19 cellular contexts compared by ENCODE assay signal in genomic region chr16:56708821-56709685, GRCh38. TPM values are rescaled to one million over a fixed set of nuclear protein-coding genes. Genes with fewer than 3 reads are reported as not detected.
A peak's percentile ranks its signal among the peaks of the same experiment; 100 is the strongest.
DNase-seq lines count a peak whose midpoint lies in the region; ATAC-seq, FAIRE-seq and TF ChIP-seq lines count a peak whose summit lies in the region.
"Had no signal": no experiment of that assay in that cellular context is flagged by ENCODE, and none has a peak within 500 bp of the region (broad histone marks: within the 10 kb centered on the region; RNA-seq: fewer than 3 reads in every experiment).

No MANE protein-coding gene starts in this region.

- H3K27ac ChIP-seq in BLaER1, result no peak overlapping the region
- H3K27ac ChIP-seq in CD8-positive, alpha-beta T cell (ENCODE audit: low read depth, low read length), result peak overlapping the region; percentile 76
- H3K27ac ChIP-seq in H1 (ENCODE audit: low read depth, low read length), result no peak overlapping the region
- peak overlapping the region in 1 of 12 donors; percentile 10 for H3K27ac ChIP-seq in heart left ventricle
- H3K27ac ChIP-seq: SJSA1 had no signal

- no peaks in the 10 kb centered on the region for H3K79me2 ChIP-seq in H1 (ENCODE audit: control insufficient read depth in 1 of 2, insufficient read depth in 2 of 2, low read length in 2 of 2)

- no peak overlapping the region for H2BK120ac ChIP-seq in H1 (replicated peaks; ENCODE audit: low read depth, low read length)

- no peak overlapping the region for H2BK20ac ChIP-seq in H1 (ENCODE audit: low read length)

- H2AK5ac ChIP-seq in H1 (ENCODE audit: low read depth, low read length), result no peak overlapping the region

- H3K4me3 ChIP-seq in BLaER1, result no peak overlapping the region
- peak overlapping the region; percentile 65 for H3K4me3 ChIP-seq in CD8-positive, alpha-beta T cell (ENCODE audit: low read depth, low read length)
- H3K4me3 ChIP-seq in H1 (ENCODE audit: extremely low read depth in 1 of 4, insufficient read depth in 2 of 4, low read depth in 3 of 4, low read length in 4 of 4), result no peak overlapping the region
- peak overlapping the region in 1 of 12 donors; percentile 23 for H3K4me3 ChIP-seq in heart left ventricle
- H3K4me3 ChIP-seq: GM12878, SJSA1, transverse colon had no signal

- H3K27me3 Mint-ChIP-seq in CD8-positive, alpha-beta T cell (ENCODE audit: low read depth), result no peaks in the 10 kb centered on the region
- no peaks in the 10 kb centered on the region for H3K27me3 Mint-ChIP-seq in T-helper 2 cell treated with Interferon-gamma antibody and Interleukin-4, amounts not matched to agents 5 μg/mL and 100 μg/mL, for 36 hours (ENCODE audit: low read depth)
- H3K27me3 Mint-ChIP-seq: natural killer cell treated with Interleukin-12 subunit alpha and Interleukin-12 subunit beta and Interleukin-15 and Interleukin-18, amount 100 ng/mL, for 72 hours had no signal

- peaks cover 62% of the 10 kb centered on the region for H3K4me1 Mint-ChIP-seq in CD8-positive, alpha-beta T cell (ENCODE audit: low read depth)
- H3K4me1 Mint-ChIP-seq in T-helper 2 cell treated with Interferon-gamma antibody and Interleukin-4, amounts not matched to agents 5 μg/mL and 100 μg/mL, for 36 hours (ENCODE audit: low read depth), result peaks cover 16% of the 10 kb centered on the region

- H2AFZ ChIP-seq in H1 (ENCODE audit: low read length), result no peak overlapping the region

- FAIRE-seq in H1 (lab: Jason Lieb, UNC), result no peak
- FAIRE-seq: GM12878 had no signal

- H3K79me1 ChIP-seq in H1 (ENCODE audit: low read depth, low read length), result no peaks in the 10 kb centered on the region

- no peak overlapping the region for H2BK5ac ChIP-seq in H1 (ENCODE audit: low read depth, low read length)

- no peak overlapping the region for H4K5ac ChIP-seq in H1 (ENCODE audit: insufficient read length, low read depth, low read length)

- H3K56ac ChIP-seq in H1 (replicated peaks; ENCODE audit: insufficient read length, low read depth, low read length), result no peak overlapping the region

- 85% methylated on average over 11 of the region's 11 CpGs; no CpG with 5 or more reads in 1 of the 2 experiments for WGBS in H1 (ENCODE audit: extremely low coverage in 1 of 2, insufficient coverage in 1 of 2, insufficient read length in 1 of 2, insufficient replicate concordance in 2 of 2, low coverage in 1 of 2, low lambda C conversion rate in 2 of 2, missing lambda C conversion rate in 1 of 2), 2 experiments
- 57 to 70% (median 61%) methylated on average over 10 to 11 of the region's 11 CpGs for WGBS in heart left ventricle, 4 donors

- no peak overlapping the region for H3K14ac ChIP-seq in H1 (ENCODE audit: insufficient read length)

- TF ChIP-seq CTCF in CD8-positive, alpha-beta T cell (IDR thresholded peaks at IDR 0.05), result no peak
- TF ChIP-seq CTCF in H1 (IDR thresholded peaks at IDR 0.05; ENCODE audit: control extremely low read depth in 1 of 3, insufficient read depth in 1 of 3, low read depth in 1 of 3, low read length in 3 of 3) (no peak), GM10248 (IDR thresholded peaks at IDR 0.05; ENCODE audit: control extremely low read depth, extremely low read depth, low read depth, missing control alignments) (no peak), heart left ventricle (IDR thresholded peaks at IDR 0.05) (no peak)

- H3K9me3 ChIP-seq in BLaER1 (no peaks in the 10 kb centered on the region), H1 (ENCODE audit: insufficient read depth in 2 of 2, low read depth in 1 of 2, low read length in 1 of 2) (no peaks in the 10 kb centered on the region), heart left ventricle (no peaks in the 10 kb centered on the region)
- no peaks in the 10 kb centered on the region for H3K9me3 ChIP-seq in CD8-positive, alpha-beta T cell (ENCODE audit: low read length)
- H3K9me3 ChIP-seq: SJSA1, transverse colon had no signal

- CTCF ChIA-PET in CD8-positive, alpha-beta T cell (lab: Charles Lee), result interaction anchor here (1.2 to 6.5 kb wide), 11 partner anchors 8 to 242 kb away, joined by 3 to 52 read pairs (median 3); partner anchors contain the start of gene MT1H
- CTCF ChIA-PET in H1 (lab: Charles Lee; ENCODE audit: partially characterized antibody), result interaction anchor here (0.8 to 1.1 kb wide), 2 partner anchors 10 to 80 kb away, joined by 3 read pairs; no protein-coding TSS in a partner anchor
- CTCF ChIA-PET in GM10248 (lab: Yijun Ruan, JAX), result interaction anchor here (0.9 to 1.3 kb wide), 4 partner anchors 13 to 194 kb away, joined by 3 to 5 read pairs (median 3); no protein-coding TSS in a partner anchor

- ATAC-seq in CD8-positive, alpha-beta T cell, result peak; percentile 64
- ATAC-seq in heart left ventricle, result no peak
- ATAC-seq: left ventricle myocardium superior had no signal

- H3K18ac ChIP-seq in H1 (ENCODE audit: extremely low read depth, low read length), result no peak overlapping the region

- H3K27me3 ChIP-seq in BLaER1 (no peaks in the 10 kb centered on the region), H1 (replicated peaks in 1 of 4; ENCODE audit: control insufficient read depth in 3 of 4, extremely low read depth in 1 of 4, insufficient read depth in 3 of 4, low read length in 3 of 4) (no peaks in the 10 kb centered on the region), heart left ventricle (no peaks in the 10 kb centered on the region)
- H3K27me3 ChIP-seq in CD8-positive, alpha-beta T cell (ENCODE audit: insufficient read depth, low read length), result no peaks in the 10 kb centered on the region
- H3K27me3 ChIP-seq: transverse colon had no signal

- POLR2A ChIA-PET in CD8-positive, alpha-beta T cell (lab: Charles Lee), result interaction anchor here (0.9 to 2.3 kb wide), 18 partner anchors 11 to 258 kb away, joined by 3 to 20 read pairs (median 4); partner anchors contain the start of genes MT1X, MT2A, NUDT21 and NUP93
- POLR2A ChIA-PET in H1 (lab: Charles Lee; ENCODE audit: partially characterized antibody) (interaction anchor here (1.2 kb wide), 1 partner anchor 33 kb away, joined by 3 read pairs; no protein-coding TSS in a partner anchor), GM10248 (lab: Yijun Ruan, JAX) (no interaction called here)

- TF ChIP-seq RAD21 in H1 (IDR thresholded peaks at IDR 0.05 in 1 of 2, conservative IDR thresholded peaks at IDR 0.05 in 1 of 2; ENCODE audit: low read depth in 2 of 2, low read length in 2 of 2), result no peak

- peak in 5 of 7 experiments; percentile 18 to 76 (median 33) for DNase-seq in CD8-positive, alpha-beta T cell
- no peak for DNase-seq in T-helper 2 cell treated with Interferon-gamma antibody and Interleukin-4, amounts not matched to agents 5 μg/mL and 100 μg/mL, for 36 hours (ENCODE audit: low spot score)
- DNase-seq in H1 (ENCODE audit: low read depth in 1 of 2, low spot score in 2 of 2) (no peak), GM10248 (ENCODE audit: extremely low spot score) (no peak), DMS53 (lab: John Stamatoyannopoulos, UW) (no peak), heart left ventricle (no peak), A172 (ENCODE audit: low spot score) (no peak)
- DNase-seq: left ventricle myocardium superior; NCI-H2029; NCI-H82; retina; stimulated activated CD4-positive, alpha-beta T cell treated with anti-CD3 and anti-CD28 coated beads, Interleukin-1b, Interleukin-23, amount 100 ng/mL, for 48 hours; transverse colon had no signal

- H3K4me1 ChIP-seq in BLaER1 (peaks cover 13% of the 10 kb centered on the region), H1 (replicated peaks in 1 of 4; ENCODE audit: control insufficient read depth in 3 of 4, insufficient read depth in 4 of 4, low read length in 3 of 4) (no peaks in the 10 kb centered on the region), heart left ventricle (no peaks in the 10 kb centered on the region)
- peaks cover 28% of the 10 kb centered on the region for H3K4me1 ChIP-seq in CD8-positive, alpha-beta T cell (ENCODE audit: insufficient read depth, low read length)
- H3K4me1 ChIP-seq: transverse colon had no signal

- H3K36me3 Mint-ChIP-seq in CD8-positive, alpha-beta T cell, result peaks cover 13% of the 10 kb centered on the region
- no peaks in the 10 kb centered on the region for H3K36me3 Mint-ChIP-seq in T-helper 2 cell treated with Interferon-gamma antibody and Interleukin-4, amounts not matched to agents 5 μg/mL and 100 μg/mL, for 36 hours (ENCODE audit: low read depth)
- H3K36me3 Mint-ChIP-seq: natural killer cell treated with Interleukin-12 subunit alpha and Interleukin-12 subunit beta and Interleukin-15 and Interleukin-18, amount 100 ng/mL, for 72 hours had no signal

- no peak overlapping the region for H2BK12ac ChIP-seq in H1 (ENCODE audit: low read depth, low read length)

- H3K9ac ChIP-seq in BLaER1, result no peak overlapping the region
- no peak overlapping the region for H3K9ac ChIP-seq in H1 (replicated peaks in 1 of 4; ENCODE audit: extremely low read depth in 1 of 4, low read depth in 3 of 4, low read length in 3 of 4)

- intact Hi-C loops in CD8-positive, alpha-beta T cell (cut with DNase I, micrococcal nuclease), result loop anchor here in 1 of 2 experiments (1.0 kb wide), 1 partner anchor 21 kb away; the partner anchor contains the start of gene NUP93
- intact Hi-C loops in heart left ventricle (cut with DNase I), result no loop called here

- no peak overlapping the region for H3K4ac ChIP-seq in H1 (replicated peaks; ENCODE audit: insufficient read length, low read depth, low read length)

- 0 out of 2 replicates have a peak overlapping the region, but pooled peaks have one; percentile 65 for H2BK15ac ChIP-seq in H1 (ENCODE audit: low read length)

- TF ChIP-seq EP300 in H1 (IDR thresholded peaks at IDR 0.05; ENCODE audit: borderline replicate concordance in 1 of 2, low read depth in 2 of 2, low read length in 2 of 2), result no peak

- H4K91ac ChIP-seq in H1 (replicated peaks; ENCODE audit: insufficient read length, low read length), result no peak overlapping the region

- peak overlapping the region; percentile 31; the same call in 1 of the 2 replicates for H3K4me2 ChIP-seq in BLaER1
- H3K4me2 ChIP-seq in H1 (ENCODE audit: insufficient read depth in 1 of 2, low read depth in 2 of 2, low read length in 2 of 2), result no peak overlapping the region

- no peaks in the 10 kb centered on the region for H3K23me2 ChIP-seq in H1 (ENCODE audit: low read depth, low read length)

- peak overlapping the region; percentile 97 for H3K27ac Mint-ChIP-seq in CD8-positive, alpha-beta T cell
- H3K27ac Mint-ChIP-seq in T-helper 2 cell treated with Interferon-gamma antibody and Interleukin-4, amounts not matched to agents 5 μg/mL and 100 μg/mL, for 36 hours, result peak overlapping the region; percentile 39

- H3K36me3 ChIP-seq in BLaER1 (no peaks in the 10 kb centered on the region), H1 (ENCODE audit: control insufficient read depth in 2 of 4, insufficient read depth in 4 of 4, low read length in 3 of 4) (no peaks in the 10 kb centered on the region), heart left ventricle (no peaks in the 10 kb centered on the region)
- H3K36me3 ChIP-seq in CD8-positive, alpha-beta T cell (ENCODE audit: insufficient read depth, low read length), result no peaks in the 10 kb centered on the region
- H3K36me3 ChIP-seq: SJSA1, transverse colon had no signal

- peak overlapping the region; percentile 88 for H3K4me3 Mint-ChIP-seq in CD8-positive, alpha-beta T cell
- H3K4me3 Mint-ChIP-seq in T-helper 2 cell treated with Interferon-gamma antibody and Interleukin-4, amounts not matched to agents 5 μg/mL and 100 μg/mL, for 36 hours, result peak overlapping the region; percentile 53
- H3K4me3 Mint-ChIP-seq: natural killer cell treated with Interleukin-12 subunit alpha and Interleukin-12 subunit beta and Interleukin-15 and Interleukin-18, amount 100 ng/mL, for 72 hours had no signal

- H4K8ac ChIP-seq in H1 (ENCODE audit: extremely low read depth, insufficient read depth, low read length), result no peak overlapping the region

- no peak for TF ChIP-seq POLR2A in H1 (IDR thresholded peaks at IDR 0.05; ENCODE audit: control extremely low read depth in 1 of 2, low read depth in 2 of 2, low read length in 2 of 2)
- no peak for TF ChIP-seq POLR2A in heart left ventricle (IDR thresholded peaks at IDR 0.05)

- H3K9me3 Mint-ChIP-seq in CD8-positive, alpha-beta T cell, result no peaks in the 10 kb centered on the region
- no peaks in the 10 kb centered on the region for H3K9me3 Mint-ChIP-seq in T-helper 2 cell treated with Interferon-gamma antibody and Interleukin-4, amounts not matched to agents 5 μg/mL and 100 μg/mL, for 36 hours
- H3K9me3 Mint-ChIP-seq: natural killer cell treated with Interleukin-12 subunit alpha and Interleukin-12 subunit beta and Interleukin-15 and Interleukin-18, amount 100 ng/mL, for 72 hours had no signal

- H3K23ac ChIP-seq in H1 (ENCODE audit: insufficient read length), result no peak overlapping the region

- H4K20me1 ChIP-seq in BLaER1 (no peaks in the 10 kb centered on the region), H1 (replicated peaks in 1 of 2; ENCODE audit: control insufficient read depth in 1 of 2, insufficient read depth in 2 of 2, low read length in 2 of 2) (no peaks in the 10 kb centered on the region)

RNA-seq across cellular contexts. Expression of gene NUP93, which starts 20.9 kb away (rescaled TPM):
- 10 to 100 TPM; 68.2 to 68.5 TPM for total RNA-seq in CD8-positive, alpha-beta T cell
- total RNA-seq in H1 (2021; fragmentation: NEBNext Ultra II Directional; extraction: Animal tissue kit (Norgen Biotek cat#: 25700)), result 180 and 201 TPM in 2 replicates
- 147 and 162 TPM in 2 replicates for polyA plus RNA-seq in H1 (2011; rRNA removed)
- polyA plus RNA-seq in H1 (2011; cell fraction: cytosol; rRNA removed), result 146 TPM
- 188 TPM for polyA plus RNA-seq in H1 (2011; cell fraction: nucleus; rRNA removed)
- polyA plus RNA-seq in H1 (2012, experiment 1 of 2), result 183 to 206 TPM (median 196 TPM) in 4 replicates
- 102 TPM for polyA plus RNA-seq in H1 (2012, experiment 2 of 2)
- polyA plus RNA-seq in H1 (2013, experiment 1 of 2), result 126 TPM
- polyA plus RNA-seq in H1 (2013, experiment 2 of 2), result 119 TPM
- polyA minus RNA-seq in H1 (2011; rRNA and poly(A)+ RNA removed), result 215 and 217 TPM in 2 replicates
- 119 TPM for polyA minus RNA-seq in H1 (2011; cell fraction: cytosol; rRNA and poly(A)+ RNA removed)
- 75.4 TPM for polyA minus RNA-seq in H1 (2011; cell fraction: nucleus; rRNA and poly(A)+ RNA removed)
- total RNA-seq in heart left ventricle, result 10 to 100 TPM; 21.8 to 49.0 (median 27.8) TPM
- 10 to 100 TPM; 23.7 to 28.5 TPM for polyA plus RNA-seq in heart left ventricle
- 134 and 139 TPM in 2 replicates for total RNA-seq in A172 (2014; rRNA removed; shearing (Covaris generic))

RNA-seq across cellular contexts. Expression of gene MT1X, which starts 26.8 kb away (rescaled TPM):
- 10 to 100 TPM; 18.6 to 26.2 TPM for total RNA-seq in CD8-positive, alpha-beta T cell
- total RNA-seq in H1 (2021; fragmentation: NEBNext Ultra II Directional; extraction: Animal tissue kit (Norgen Biotek cat#: 25700)), result 52.4 and 64.5 TPM in 2 replicates
- polyA plus RNA-seq in H1 (2011; rRNA removed), result 1,060 and 1,247 TPM in 2 replicates
- polyA plus RNA-seq in H1 (2011; cell fraction: cytosol; rRNA removed), result 367 TPM
- 218 TPM for polyA plus RNA-seq in H1 (2011; cell fraction: nucleus; rRNA removed)
- polyA plus RNA-seq in H1 (2012, experiment 1 of 2), result 186 to 295 TPM (median 252 TPM) in 4 replicates
- polyA plus RNA-seq in H1 (2012, experiment 2 of 2), result 207 TPM
- polyA plus RNA-seq in H1 (2013, experiment 1 of 2), result 723 TPM
- polyA plus RNA-seq in H1 (2013, experiment 2 of 2), result 732 TPM
- 129 and 205 TPM in 2 replicates for polyA minus RNA-seq in H1 (2011; rRNA and poly(A)+ RNA removed)
- polyA minus RNA-seq in H1 (2011; cell fraction: cytosol; rRNA and poly(A)+ RNA removed), result 135 TPM
- polyA minus RNA-seq in H1 (2011; cell fraction: nucleus; rRNA and poly(A)+ RNA removed), result 83.1 TPM
- 100 to 1,000 TPM in 4 of 9 donors, 10 to 100 TPM in 5; 20.6 to 918 (median 77.7) TPM for total RNA-seq in heart left ventricle
- polyA plus RNA-seq in heart left ventricle, result 100 to 1,000 TPM; 144 to 145 TPM
- total RNA-seq in A172 (2014; rRNA removed; shearing (Covaris generic)), result 24.9 and 97.3 TPM in 2 replicates

RNA-seq across cellular contexts. Expression of gene MT1H, which starts 39.4 kb away (rescaled TPM):
- not detected for total RNA-seq in CD8-positive, alpha-beta T cell
- total RNA-seq in H1 (2021; fragmentation: NEBNext Ultra II Directional; extraction: Animal tissue kit (Norgen Biotek cat#: 25700)), result 11.9 and 12.6 TPM in 2 replicates
- polyA plus RNA-seq in H1 (2011; rRNA removed) (95.7 and 127 TPM in 2 replicates), heart left ventricle (not detected)
- polyA plus RNA-seq in H1 (2011; cell fraction: cytosol; rRNA removed), result 85.8 TPM
- 84.0 TPM for polyA plus RNA-seq in H1 (2011; cell fraction: nucleus; rRNA removed)
- polyA plus RNA-seq in H1 (2012, experiment 1 of 2), result 129 to 304 TPM (median 167 TPM) in 4 replicates
- polyA plus RNA-seq in H1 (2012, experiment 2 of 2), result 537 TPM
- polyA plus RNA-seq in H1 (2013, experiment 1 of 2), result 220 TPM
- polyA plus RNA-seq in H1 (2013, experiment 2 of 2), result 240 TPM
- 18.8 and 19.5 TPM in 2 replicates for polyA minus RNA-seq in H1 (2011; rRNA and poly(A)+ RNA removed)
- polyA minus RNA-seq in H1 (2011; cell fraction: cytosol; rRNA and poly(A)+ RNA removed), result 57.0 TPM
- polyA minus RNA-seq in H1 (2011; cell fraction: nucleus; rRNA and poly(A)+ RNA removed), result 22.4 TPM
- 1 to 10 TPM in 2 of 9 donors, not detected in 7; 2.2 to 3.1 TPM for total RNA-seq in heart left ventricle
- not detected in 2 replicates for total RNA-seq in A172 (2014; rRNA removed; shearing (Covaris generic))
- total RNA-seq: Daoy; left ventricle myocardium superior; natural killer cell treated with Interleukin-12 subunit alpha and Interleukin-12 subunit beta and Interleukin-15 and Interleukin-18, amount 100 ng/mL, for 72 hours; SJSA1 had no signal
- polyA plus RNA-seq: BJ had no signal

RNA-seq across cellular contexts. Expression of gene MT1G, which starts 41.2 kb away (rescaled TPM):
- total RNA-seq in CD8-positive, alpha-beta T cell, result not detected
- 17.7 and 19.7 TPM in 2 replicates for total RNA-seq in H1 (2021; fragmentation: NEBNext Ultra II Directional; extraction: Animal tissue kit (Norgen Biotek cat#: 25700))
- polyA plus RNA-seq in H1 (2011; rRNA removed) (515 and 909 TPM in 2 replicates), heart left ventricle (1 to 10 TPM in 1 of 2 donors, not detected in 1; 7.2 TPM)
- 461 TPM for polyA plus RNA-seq in H1 (2011; cell fraction: cytosol; rRNA removed)
- polyA plus RNA-seq in H1 (2011; cell fraction: nucleus; rRNA removed), result 281 TPM
- polyA plus RNA-seq in H1 (2012, experiment 1 of 2), result 282 to 660 TPM (median 308 TPM) in 4 replicates
- polyA plus RNA-seq in H1 (2012, experiment 2 of 2), result 1,375 TPM
- polyA plus RNA-seq in H1 (2013, experiment 1 of 2), result 553 TPM
- 605 TPM for polyA plus RNA-seq in H1 (2013, experiment 2 of 2)
- 110 and 143 TPM in 2 replicates for polyA minus RNA-seq in H1 (2011; rRNA and poly(A)+ RNA removed)
- polyA minus RNA-seq in H1 (2011; cell fraction: cytosol; rRNA and poly(A)+ RNA removed), result 63.0 TPM
- polyA minus RNA-seq in H1 (2011; cell fraction: nucleus; rRNA and poly(A)+ RNA removed), result 55.0 TPM
- 10 to 100 TPM in 1 of 9 donors, 1 to 10 TPM in 2, not detected in 6; 1.4 to 19.1 (median 6.0) TPM for total RNA-seq in heart left ventricle
- total RNA-seq in A172 (2014; rRNA removed; shearing (Covaris generic)), result not detected in 2 replicates
- total RNA-seq: left ventricle myocardium superior, SJSA1 had no signal

RNA-seq across cellular contexts. Expression of gene MT1F, which starts 51.3 kb away (rescaled TPM):
- total RNA-seq in CD8-positive, alpha-beta T cell, result 1 to 10 TPM; 5.6 to 7.4 TPM
- total RNA-seq in H1 (2021; fragmentation: NEBNext Ultra II Directional; extraction: Animal tissue kit (Norgen Biotek cat#: 25700)), result 5.2 and 5.9 TPM in 2 replicates
- polyA plus RNA-seq in H1 (2011; rRNA removed), result 20.8 and 28.2 TPM in 2 replicates
- 19.2 TPM for polyA plus RNA-seq in H1 (2011; cell fraction: cytosol; rRNA removed)
- polyA plus RNA-seq in H1 (2011; cell fraction: nucleus; rRNA removed), result 15.5 TPM
- polyA plus RNA-seq in H1 (2012, experiment 1 of 2), result 32.8 to 54.9 TPM (median 39.1 TPM) in 4 replicates
- 72.3 TPM for polyA plus RNA-seq in H1 (2012, experiment 2 of 2)
- 64.0 TPM for polyA plus RNA-seq in H1 (2013, experiment 1 of 2)
- 65.9 TPM for polyA plus RNA-seq in H1 (2013, experiment 2 of 2)
- 14.4 and 15.9 TPM in 2 replicates for polyA minus RNA-seq in H1 (2011; rRNA and poly(A)+ RNA removed)
- polyA minus RNA-seq in H1 (2011; cell fraction: cytosol; rRNA and poly(A)+ RNA removed), result 10.0 TPM
- 6.6 TPM for polyA minus RNA-seq in H1 (2011; cell fraction: nucleus; rRNA and poly(A)+ RNA removed)
- 1 to 10 TPM in 7 of 9 donors, not detected in 2; 1.3 to 8.1 (median 3.3) TPM for total RNA-seq in heart left ventricle
- 1 to 10 TPM; 1.3 to 1.4 TPM for polyA plus RNA-seq in heart left ventricle
- total RNA-seq in A172 (2014; rRNA removed; shearing (Covaris generic)), result not detected in 2 replicates
- total RNA-seq: SJSA1 had no signal

Comparison
In these comparisons a context has a peak if more than half of its experiments do, and no peak if none do; other contexts are left out.
1. DNase-seq: peak in CD8-positive, alpha-beta T cell (5 of 7); none in T-helper 2 cell treated with Interferon-gamma antibody and Interleukin-4, amounts not matched to agents 5 μg/mL and 100 μg/mL, for 36 hours (single experiment), H1 (0 of 2), GM10248 (single experiment), DMS53 (single experiment), heart left ventricle (0 of 5) and A172 (single experiment).